14 cellular contexts compared by ENCODE assay signal in genomic region chr5:115558388-115558956, GRCh38. TPM values are rescaled to one million over a fixed set of nuclear protein-coding genes. Genes with fewer than 3 reads are reported as not detected.
A peak's percentile ranks its signal among the peaks of the same experiment; 100 is the strongest.
DNase-seq lines count a peak whose midpoint lies in the region; ATAC-seq, FAIRE-seq and TF ChIP-seq lines count a peak whose summit lies in the region.
"Had no signal": no experiment of that assay in that cellular context is flagged by ENCODE, and none has a peak within 500 bp of the region (broad histone marks: within the 10 kb centered on the region; RNA-seq: fewer than 3 reads in every experiment).

No MANE protein-coding gene starts in this region.

- H3K4me1 Mint-ChIP-seq in natural killer cell treated with Interleukin-12 subunit alpha and Interleukin-12 subunit beta and Interleukin-15 and Interleukin-18, amount 100 ng/mL, for 72 hours (ENCODE audit: low read depth in 2 of 2): peaks cover 0 to 6% of the 10 kb centered on the region in 2 donors

- intact Hi-C loops in pancreas (cut with DNase I): no loop called here

- H3K9me3 Mint-ChIP-seq in natural killer cell treated with Interleukin-12 subunit alpha and Interleukin-12 subunit beta and Interleukin-15 and Interleukin-18, amount 100 ng/mL, for 72 hours: no peaks in the 10 kb centered on the region
- H3K9me3 Mint-ChIP-seq: endodermal cell had no signal

- H3K4me3 Mint-ChIP-seq in natural killer cell treated with Interleukin-12 subunit alpha and Interleukin-12 subunit beta and Interleukin-15 and Interleukin-18, amount 100 ng/mL, for 72 hours: no peak overlapping the region
- H3K4me3 Mint-ChIP-seq: endodermal cell, WTC11 had no signal

- TF ChIP-seq CTCF in gastroesophageal sphincter (IDR thresholded peaks at IDR 0.05) (no peak), pancreas (IDR thresholded peaks at IDR 0.05) (no peak)

- peak; percentile 87 for ATAC-seq in gastroesophageal sphincter
- ATAC-seq in pancreas: peak; percentile 48 to 68 (median 58)
- no peak for ATAC-seq in natural killer cell treated with Interleukin-12 subunit alpha and Interleukin-12 subunit beta and Interleukin-15 and Interleukin-18, amount 100 ng/mL, for 72 hours
- no peak for ATAC-seq in GM21825 (IDR thresholded peaks at IDR 0.05; ENCODE audit: unreplicated experiment)
- ATAC-seq in HG03571 (IDR thresholded peaks at IDR 0.05; ENCODE audit: unreplicated experiment): no peak
- no peak for ATAC-seq in GM21367 (IDR thresholded peaks at IDR 0.05; ENCODE audit: unreplicated experiment)

- peaks cover 0 to 29% (median 9%) of the 10 kb centered on the region in 3 donors for H3K4me1 ChIP-seq in gastroesophageal sphincter
- H3K4me1 ChIP-seq in pancreas: peaks cover 12 to 23% (median 17%) of the 10 kb centered on the region in 3 donors

- peak; percentile 76 for TF ChIP-seq EP300 in gastroesophageal sphincter (IDR thresholded peaks at IDR 0.05)

- no peaks in the 10 kb centered on the region for H3K9me3 ChIP-seq in gastroesophageal sphincter
- no peaks in the 10 kb centered on the region for H3K9me3 ChIP-seq in pancreas

- no peak for FAIRE-seq in pancreas (lab: Jason Lieb, UNC)
- FAIRE-seq: H1 had no signal

- DNase-seq in EL: peak; percentile 28
- DNase-seq in amniotic epithelial cell (ENCODE audit: low read depth): peak; percentile 71
- DNase-seq in pancreas: peak in 2 of 6 donors; percentile 37 to 48
- DNase-seq in natural killer cell treated with Interleukin-12 subunit alpha and Interleukin-12 subunit beta and Interleukin-15 and Interleukin-18, amount 100 ng/mL, for 72 hours (ENCODE audit: low spot score): no peak
- DNase-seq: endodermal cell, NCI-H1417 treated with DMSO at 0.1 percent for 48 hours, NCI-H345 had no signal

- H3K4me3 ChIP-seq in gastroesophageal sphincter: no peak overlapping the region
- no peak overlapping the region for H3K4me3 ChIP-seq in pancreas

- WGBS in gastroesophageal sphincter (ENCODE audit: low coverage in 1 of 2), 2 donors: 28 to 58% methylated on average over 4 of the region's 4 CpGs
- 4 to 12% methylated on average over 4 of the region's 4 CpGs for WGBS in pancreas, 2 donors

- H3K27ac ChIP-seq in gastroesophageal sphincter (peak overlapping the region; percentile 74 to 96 (median 82)), pancreas (peak overlapping the region; percentile 64 to 82 (median 74))

- TF ChIP-seq POLR2A in gastroesophageal sphincter (IDR thresholded peaks at IDR 0.05): no peak

- H3K27me3 ChIP-seq in gastroesophageal sphincter (no peaks in the 10 kb centered on the region), pancreas (no peaks in the 10 kb centered on the region)

- no peaks in the 10 kb centered on the region for H3K36me3 Mint-ChIP-seq in natural killer cell treated with Interleukin-12 subunit alpha and Interleukin-12 subunit beta and Interleukin-15 and Interleukin-18, amount 100 ng/mL, for 72 hours
- H3K36me3 Mint-ChIP-seq: WTC11 had no signal

- H3K27ac Mint-ChIP-seq in natural killer cell treated with Interleukin-12 subunit alpha and Interleukin-12 subunit beta and Interleukin-15 and Interleukin-18, amount 100 ng/mL, for 72 hours: no peak overlapping the region
- H3K27ac Mint-ChIP-seq: endodermal cell, WTC11 had no signal

- H3K27me3 Mint-ChIP-seq in natural killer cell treated with Interleukin-12 subunit alpha and Interleukin-12 subunit beta and Interleukin-15 and Interleukin-18, amount 100 ng/mL, for 72 hours: peaks cover 5 to 6% of the 10 kb centered on the region in 2 donors

- H3K36me3 ChIP-seq in gastroesophageal sphincter: no peaks in the 10 kb centered on the region
- no peaks in the 10 kb centered on the region for H3K36me3 ChIP-seq in pancreas

RNA-seq across cellular contexts. Expression of gene FEM1C, which starts 13.9 kb away (rescaled TPM):
- total RNA-seq in gastroesophageal sphincter (10 to 100 TPM; 32.0 to 73.9 (median 44.7) TPM), pancreas (10 to 100 TPM in 1 of 6 donors, 1 to 10 TPM in 5; 5.9 to 11.2 (median 8.0) TPM)
- 1 to 10 TPM; 3.2 to 4.4 TPM for polyA plus RNA-seq in pancreas
- total RNA-seq in natural killer cell treated with Interleukin-12 subunit alpha and Interleukin-12 subunit beta and Interleukin-15 and Interleukin-18, amount 100 ng/mL, for 72 hours: 10 to 100 TPM; 17.1 to 30.8 TPM

RNA-seq across cellular contexts. Expression of gene TICAM2, which starts 43.8 kb away (rescaled TPM):
- total RNA-seq in gastroesophageal sphincter (1 to 10 TPM; 1.2 to 4.7 (median 3.1) TPM), pancreas (1 to 10 TPM; 1.6 to 3.4 (median 2.2) TPM)
- 1 to 10 TPM; 1.4 to 1.9 TPM for polyA plus RNA-seq in pancreas
- 10 to 100 TPM in 1 of 2 donors, 1 to 10 TPM in 1; 6.1 to 11.1 TPM for total RNA-seq in natural killer cell treated with Interleukin-12 subunit alpha and Interleukin-12 subunit beta and Interleukin-15 and Interleukin-18, amount 100 ng/mL, for 72 hours
- total RNA-seq: H1 had no signal
- polyA plus RNA-seq: neural cell had no signal

Comparison
In these comparisons a context has a peak if more than half of its experiments do, and no peak if none do; other contexts are left out.
1. ATAC-seq: peak in gastroesophageal sphincter (single experiment) and pancreas (4 of 4); none in natural killer cell treated with Interleukin-12 subunit alpha and Interleukin-12 subunit beta and Interleukin-15 and Interleukin-18, amount 100 ng/mL, for 72 hours (0 of 2), GM21825 (single experiment), HG03571 (single experiment) and GM21367 (single experiment).